Comparison of ENCODE assay signal across 19 cellular contexts in genomic region chr12:68246350-68246749, GRCh38. TPM values are rescaled to one million over a fixed set of nuclear protein-coding genes. Genes with fewer than 3 reads are reported as not detected.
"Had no signal": no experiment of that assay in that cellular context is flagged by ENCODE, and none has a peak within 500 bp of the region (broad histone marks: within the 10 kb centered on the region; RNA-seq: fewer than 3 reads in every experiment).

No MANE protein-coding gene starts in this region.

- H3K27ac Mint-ChIP-seq: activated CD4-positive, alpha-beta T cell treated with anti-CD3 and anti-CD28 coated beads, Interleukin-2, amount 10 ng/mL, durations not matched to agents 7 days and 5 days had no signal

- ATAC-seq: natural killer cell treated with Interleukin-12 subunit alpha and Interleukin-12 subunit beta and Interleukin-15 and Interleukin-18, amount 100 ng/mL, for 72 hours; psoas muscle; stimulated activated naive CD8-positive, alpha-beta T cell treated with anti-CD3 and anti-CD28 coated beads, Interleukin-15, amount 100 ng/mL, for 72 hours had no signal

- DNase-seq: activated CD4-positive, alpha-beta T cell treated with anti-CD3 and anti-CD28 coated beads, Interleukin-2, amount 10 ng/mL, durations not matched to agents 7 days and 5 days; activated CD8-positive, alpha-beta memory T cell treated with anti-CD3 and anti-CD28 coated beads, Interleukin-2, amount 50 U/mL, for 48 hours; activated gamma-delta T cell treated with Interleukin-2 at 50 U/mL for 16 hours; amniotic stem cell; brain microvascular endothelial cell; mammary epithelial cell; psoas muscle; stimulated activated CD4-positive, alpha-beta T cell treated with anti-CD3 and anti-CD28 coated beads, Interleukin-1b, Interleukin-23, amount 100 ng/mL, for 48 hours; stimulated activated naive CD8-positive, alpha-beta T cell treated with anti-CD3 and anti-CD28 coated beads, Interleukin-15, amount 100 ng/mL, for 72 hours had no signal

- H3K27ac ChIP-seq: brain microvascular endothelial cell, psoas muscle, thoracic aorta had no signal

- H3K9me3 Mint-ChIP-seq: natural killer cell treated with Interleukin-12 subunit alpha and Interleukin-12 subunit beta and Interleukin-15 and Interleukin-18, amount 100 ng/mL, for 72 hours had no signal

- H3K36me3 ChIP-seq: brain microvascular endothelial cell, thoracic aorta had no signal

- H3K27me3 ChIP-seq: brain microvascular endothelial cell had no signal

- H3K9me3 ChIP-seq: psoas muscle, thoracic aorta had no signal

- H3K36me3 Mint-ChIP-seq: activated naive CD8-positive, alpha-beta T cell had no signal

- H3K4me1 ChIP-seq: psoas muscle had no signal

- H3K4me3 Mint-ChIP-seq: activated CD4-positive, alpha-beta T cell treated with anti-CD3 and anti-CD28 coated beads, Interleukin-2, amount 10 ng/mL, durations not matched to agents 7 days and 5 days; activated naive CD8-positive, alpha-beta T cell; natural killer cell treated with Interleukin-12 subunit alpha and Interleukin-12 subunit beta and Interleukin-15 and Interleukin-18, amount 100 ng/mL, for 72 hours; stimulated activated naive CD8-positive, alpha-beta T cell treated with anti-CD3 and anti-CD28 coated beads, Interleukin-15, amount 100 ng/mL, for 72 hours had no signal

- H3K27me3 Mint-ChIP-seq: activated naive CD8-positive, alpha-beta T cell had no signal

RNA-seq across cellular contexts. Expression of gene IL22, which starts 7.1 kb away (rescaled TPM):
- total RNA-seq: dermis microvascular lymphatic vessel endothelial cell; left lobe of liver; mammary epithelial cell; mucosa of gallbladder; osteocyte; psoas muscle; T-helper 2 cell treated with Interferon-gamma antibody and Interleukin-4, amounts not matched to agents 100 ng/mL and 5 ng/mL, for 36 hours; thoracic aorta; ureter had no signal

RNA-seq across cellular contexts. Expression of gene IL26, which starts 20.7 kb away (rescaled TPM):
- total RNA-seq: cerebellum, dermis microvascular lymphatic vessel endothelial cell, left lobe of liver, mammary epithelial cell, mucosa of gallbladder, osteocyte, psoas muscle, thoracic aorta, ureter had no signal
